Comparison of ENCODE assay signal across 2 cellular contexts in the genomic region with DNA sequence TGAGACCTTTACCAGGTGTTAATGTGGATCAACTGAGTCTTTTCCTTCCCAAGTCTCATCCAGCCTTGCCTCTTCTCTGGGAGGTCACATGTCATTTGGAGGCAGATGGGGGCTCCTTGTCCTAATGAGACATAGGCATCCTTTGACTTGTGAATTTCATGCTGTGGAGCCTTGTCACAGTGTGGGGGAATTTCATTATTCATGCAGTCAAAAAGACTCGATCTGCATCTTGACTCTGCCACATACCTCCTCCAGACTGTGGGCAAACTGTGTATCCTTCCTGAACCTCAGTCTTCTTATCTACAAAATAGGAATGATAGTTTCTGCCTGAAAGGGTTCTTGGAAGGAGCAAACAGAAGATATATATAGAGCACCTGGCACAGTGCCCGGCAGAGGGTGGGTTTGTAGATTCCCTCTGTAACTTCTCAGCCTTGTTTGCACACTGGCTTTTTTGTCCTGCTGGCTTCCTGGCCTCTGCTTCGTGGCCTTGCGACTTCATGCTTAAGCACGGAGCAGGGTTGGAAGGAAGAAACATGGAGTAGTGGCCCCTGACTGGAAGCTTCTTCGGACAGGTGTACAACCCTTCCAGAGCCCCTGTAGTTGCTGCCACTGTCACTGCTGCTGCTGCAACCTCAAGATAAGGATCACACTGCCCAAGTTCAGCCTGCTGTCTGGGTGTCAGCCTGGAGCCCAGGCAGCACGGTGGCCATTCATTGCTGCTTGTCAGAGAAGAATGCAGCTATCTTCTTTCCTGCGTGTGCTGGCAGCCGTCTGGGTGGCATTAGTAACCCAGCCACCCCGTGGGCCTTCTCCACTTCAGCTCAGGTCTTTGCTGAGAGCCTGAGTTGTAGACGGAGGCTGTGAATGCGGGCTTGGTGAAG.
A peak's percentile ranks its signal among the peaks of the same experiment; 100 is the strongest.
TF ChIP-seq lines count a peak whose summit lies in the region.

No MANE protein-coding gene starts in this region.

TF ChIP-seq in IMR-90, 13 proteins besides CTCF, POLR2A, EP300 and RAD21:
- TF ChIP-seq MAZ (IDR thresholded peaks at IDR 0.05; ENCODE audit: borderline replicate concordance, low read depth, low read length) (no peak), NFE2L2 (IDR thresholded peaks at IDR 0.05; ENCODE audit: low read depth, low read length) (no peak), MAFK (IDR thresholded peaks at IDR 0.05; ENCODE audit: low read depth, low read length) (no peak), USF2 (IDR thresholded peaks at IDR 0.05; ENCODE audit: low read depth, low read length) (no peak), SMC3 (IDR thresholded peaks at IDR 0.05; ENCODE audit: low read depth, low read length) (no peak), MXI1 (IDR thresholded peaks at IDR 0.05; ENCODE audit: borderline replicate concordance, low read depth, low read length) (no peak), FOS (IDR thresholded peaks at IDR 0.05; ENCODE audit: low read depth, low read length) (no peak), RCOR1 (IDR thresholded peaks at IDR 0.05; ENCODE audit: insufficient replicate concordance, low read length) (no peak)
- TF ChIP-seq, protein P1, sequence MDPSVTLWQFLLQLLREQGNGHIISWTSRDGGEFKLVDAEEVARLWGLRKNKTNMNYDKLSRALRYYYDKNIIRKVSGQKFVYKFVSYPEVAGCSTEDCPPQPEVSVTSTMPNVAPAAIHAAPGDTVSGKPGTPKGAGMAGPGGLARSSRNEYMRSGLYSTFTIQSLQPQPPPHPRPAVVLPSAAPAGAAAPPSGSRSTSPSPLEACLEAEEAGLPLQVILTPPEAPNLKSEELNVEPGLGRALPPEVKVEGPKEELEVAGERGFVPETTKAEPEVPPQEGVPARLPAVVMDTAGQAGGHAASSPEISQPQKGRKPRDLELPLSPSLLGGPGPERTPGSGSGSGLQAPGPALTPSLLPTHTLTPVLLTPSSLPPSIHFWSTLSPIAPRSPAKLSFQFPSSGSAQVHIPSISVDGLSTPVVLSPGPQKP (IDR thresholded peaks at IDR 0.05; ENCODE audit: borderline replicate concordance, low read depth, low read length) = no peak
TF ChIP-seq in IMR-90: peak in this region for 0.

TF ChIP-seq in K562, 482 proteins besides CTCF, POLR2A, EP300 and RAD21:
- no peak for TF ChIP-seq POLR2AphosphoS2 (IDR thresholded peaks at IDR 0.05; ENCODE audit: low read length)
- no peak for TF ChIP-seq STAT5B (CRISPR knock-in tag; IDR thresholded peaks at IDR 0.05)
- no peak for TF ChIP-seq TARDBP (IDR thresholded peaks at IDR 0.05)
- TF ChIP-seq ETV6 (IDR thresholded peaks at IDR 0.05; ENCODE audit: borderline replicate concordance in 1 of 2, low read depth in 2 of 2, low read length in 1 of 2) = no peak
- no peak for TF ChIP-seq ETV6 (CRISPR knock-in tag; IDR thresholded peaks at IDR 0.05; ENCODE audit: borderline replicate concordance)
- peak; percentile 71 for TF ChIP-seq NFIC (IDR thresholded peaks at IDR 0.05)
- 0 out of 2 replicates have a peak, but pooled peaks have one; percentile 18 for TF ChIP-seq GATA2 (CRISPR knock-in tag; IDR thresholded peaks at IDR 0.05)
- no peak for TF ChIP-seq MYC (IDR thresholded peaks at IDR 0.05; ENCODE audit: low read depth, low read length)
- no peak for TF ChIP-seq MYC (CRISPR knock-in tag; IDR thresholded peaks at IDR 0.05; ENCODE audit: borderline replicate concordance, low read depth)
- TF ChIP-seq CBFA2T3 (IDR thresholded peaks at IDR 0.05) = 0 out of 2 replicates have a peak, but pooled peaks have one; percentile 7
